Comparison of ENCODE assay signal across 8 cellular contexts in genomic region chr15:31262901-31263671, GRCh38.
A peak's percentile ranks its signal among the peaks of the same experiment; 100 is the strongest.
DNase-seq lines count a peak whose midpoint lies in the region; ATAC-seq and TF ChIP-seq lines count a peak whose summit lies in the region.

No MANE protein-coding gene starts in this region.

- intact Hi-C loops in activated CD4-positive, alpha-beta memory T cell treated with anti-CD3 and anti-CD28 coated beads for 36 hours (cut with micrococcal nuclease): loop anchor here (5.0 kb wide), 2 partner anchors 39 to 224 kb away; no protein-coding TSS in a partner anchor
- intact Hi-C loops in left ventricle myocardium superior (cut with micrococcal nuclease): no loop called here

- H3K9ac ChIP-seq in subcutaneous abdominal adipose tissue (ENCODE audit: low read length in 5 of 5): no peak overlapping the region

- POLR2A ChIA-PET in activated CD4-positive, alpha-beta memory T cell treated with anti-CD3 and anti-CD28 coated beads for 36 hours (lab: Charles Lee): interaction anchor here (1.5 to 1.9 kb wide), 2 partner anchors 103 to 172 kb away, joined by 4 to 8 read pairs; no protein-coding TSS in a partner anchor

- TF ChIP-seq CTCF in GM13977 (IDR thresholded peaks at IDR 0.05; ENCODE audit: extremely low read depth, insufficient read depth, missing control alignments): no peak
- no peak for TF ChIP-seq CTCF in progenitor cell of endocrine pancreas (IDR thresholded peaks at IDR 0.05; ENCODE audit: unreplicated experiment)

- no peaks in the 10 kb centered on the region for H3K27me3 Mint-ChIP-seq in activated CD4-positive, alpha-beta memory T cell treated with anti-CD3 and anti-CD28 coated beads for 36 hours
- H3K27me3 Mint-ChIP-seq in progenitor cell of endocrine pancreas: peaks cover 3% of the 10 kb centered on the region

- no peaks in the 10 kb centered on the region for H3K9me3 Mint-ChIP-seq in activated CD4-positive, alpha-beta memory T cell treated with anti-CD3 and anti-CD28 coated beads for 36 hours
- H3K9me3 Mint-ChIP-seq in progenitor cell of endocrine pancreas (ENCODE audit: low read depth): peaks cover 1% of the 10 kb centered on the region

- peak overlapping the region; percentile 56 for H3K27ac ChIP-seq in subcutaneous abdominal adipose tissue (ENCODE audit: low read depth, low read length)

- ATAC-seq in HG03159 (IDR thresholded peaks at IDR 0.05; ENCODE audit: unreplicated experiment) (peak; percentile 36), left ventricle myocardium superior (peak; percentile 55), HG03457 (IDR thresholded peaks at IDR 0.05; ENCODE audit: unreplicated experiment) (no peak)

- no peaks in the 10 kb centered on the region for H3K27me3 ChIP-seq in subcutaneous abdominal adipose tissue (ENCODE audit: control insufficient read depth in 5 of 5, insufficient read depth in 4 of 5, low read length in 5 of 5)

- no peak overlapping the region for H3K4me3 Mint-ChIP-seq in activated CD4-positive, alpha-beta memory T cell treated with anti-CD3 and anti-CD28 coated beads for 36 hours
- H3K4me3 Mint-ChIP-seq in progenitor cell of endocrine pancreas (ENCODE audit: low read depth): no peak overlapping the region

- peak; percentile 73 for DNase-seq in GM13977 (ENCODE audit: low spot score)
- peak; percentile 25 for DNase-seq in activated CD4-positive, alpha-beta memory T cell treated with anti-CD3 and anti-CD28 coated beads for 36 hours
- DNase-seq in left ventricle myocardium superior: no peak
- DNase-seq in NCI-H1694 treated with DMSO at 0.1 percent for 48 hours (lab: John Stamatoyannopoulos, UW): no peak
- no peak for DNase-seq in progenitor cell of endocrine pancreas (ENCODE audit: low spot score, unreplicated experiment)

- CTCF ChIA-PET in activated CD4-positive, alpha-beta memory T cell treated with anti-CD3 and anti-CD28 coated beads for 36 hours (lab: Charles Lee): interaction anchor here (1.0 to 3.5 kb wide), 4 partner anchors 48 to 228 kb away, joined by 4 to 13 read pairs (median 8); no protein-coding TSS in a partner anchor

- no peaks in the 10 kb centered on the region for H3K36me3 ChIP-seq in subcutaneous abdominal adipose tissue (ENCODE audit: control insufficient read depth in 5 of 5, insufficient read depth in 5 of 5, low read length in 5 of 5)

- peak overlapping the region; percentile 66 for H3K27ac Mint-ChIP-seq in activated CD4-positive, alpha-beta memory T cell treated with anti-CD3 and anti-CD28 coated beads for 36 hours
- no peak overlapping the region for H3K27ac Mint-ChIP-seq in progenitor cell of endocrine pancreas

- H3K9me3 ChIP-seq in subcutaneous abdominal adipose tissue (ENCODE audit: control insufficient read depth in 5 of 5, low read length in 5 of 5): no peaks in the 10 kb centered on the region

- in situ Hi-C loops in GM13977 (cut with MboI; ENCODE audit: low pct_unique_long_range_greater_than_20kb, low sequenced_read_pairs, unreplicated experiment): no loop called here

- H3K4me3 ChIP-seq in subcutaneous abdominal adipose tissue (ENCODE audit: low read depth in 1 of 5, low read length in 5 of 5): no peak overlapping the region

- peaks cover 2 to 57% (median 49%) of the 10 kb centered on the region in 5 donors for H3K4me1 ChIP-seq in subcutaneous abdominal adipose tissue (ENCODE audit: control insufficient read depth in 5 of 5, insufficient read depth in 5 of 5, low read length in 5 of 5)

- H3K4me1 Mint-ChIP-seq in activated CD4-positive, alpha-beta memory T cell treated with anti-CD3 and anti-CD28 coated beads for 36 hours (ENCODE audit: low read depth): peaks cover 69% of the 10 kb centered on the region
- peaks cover 10% of the 10 kb centered on the region for H3K4me1 Mint-ChIP-seq in progenitor cell of endocrine pancreas (ENCODE audit: low read depth)

- H3K36me3 Mint-ChIP-seq in activated CD4-positive, alpha-beta memory T cell treated with anti-CD3 and anti-CD28 coated beads for 36 hours: no peaks in the 10 kb centered on the region
- H3K36me3 Mint-ChIP-seq in progenitor cell of endocrine pancreas (ENCODE audit: insufficient read depth): no peaks in the 10 kb centered on the region

Comparison
In these comparisons a context has a peak if more than half of its experiments do, and no peak if none do; other contexts are left out.
1. DNase-seq: peak in GM13977 (single experiment) and activated CD4-positive, alpha-beta memory T cell treated with anti-CD3 and anti-CD28 coated beads for 36 hours (single experiment); none in left ventricle myocardium superior (single experiment), NCI-H1694 treated with DMSO at 0.1 percent for 48 hours (single experiment) and progenitor cell of endocrine pancreas (single experiment).